Comparison of ENCODE assay signal across 1 cellular context in the genomic region with DNA sequence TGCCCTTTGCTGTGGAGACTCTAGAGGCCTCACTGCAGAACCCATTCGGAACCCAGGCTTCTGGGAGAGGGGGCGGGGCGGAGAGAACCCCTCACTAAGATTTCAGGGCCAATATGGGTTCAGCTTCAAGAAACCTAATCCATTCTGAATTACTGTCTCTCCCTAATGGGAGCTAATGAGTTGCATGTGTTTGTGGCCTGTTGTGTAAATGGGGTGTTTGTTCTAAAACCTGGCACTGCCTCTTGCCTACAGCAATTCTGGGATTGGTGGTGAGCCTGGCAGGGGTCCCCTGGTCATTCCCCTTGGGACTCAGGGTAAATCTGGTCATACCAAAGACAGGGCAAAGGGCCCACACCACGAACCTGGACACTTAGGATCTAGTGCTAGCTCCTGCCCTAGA.
TF ChIP-seq lines count a peak whose summit lies in the region.

No MANE protein-coding gene starts in this region.

TF ChIP-seq in HepG2, 621 proteins besides CTCF, POLR2A, EP300 and RAD21:
- TF ChIP-seq ZMAT5 (CRISPR knock-in tag; IDR thresholded peaks at IDR 0.05; ENCODE audit: borderline replicate concordance, low read depth): no peak
- no peak for TF ChIP-seq NR2C2 (CRISPR knock-in tag; IDR thresholded peaks at IDR 0.05; ENCODE audit: borderline replicate concordance)
- no peak for TF ChIP-seq ZSCAN21 (CRISPR knock-in tag; IDR thresholded peaks at IDR 0.05; ENCODE audit: borderline replicate concordance)
- no peak for TF ChIP-seq BORCS8-MEF2B (CRISPR knock-in tag; IDR thresholded peaks at IDR 0.05)
